Comparison of ENCODE assay signal across 8 cellular contexts in the genomic region with DNA sequence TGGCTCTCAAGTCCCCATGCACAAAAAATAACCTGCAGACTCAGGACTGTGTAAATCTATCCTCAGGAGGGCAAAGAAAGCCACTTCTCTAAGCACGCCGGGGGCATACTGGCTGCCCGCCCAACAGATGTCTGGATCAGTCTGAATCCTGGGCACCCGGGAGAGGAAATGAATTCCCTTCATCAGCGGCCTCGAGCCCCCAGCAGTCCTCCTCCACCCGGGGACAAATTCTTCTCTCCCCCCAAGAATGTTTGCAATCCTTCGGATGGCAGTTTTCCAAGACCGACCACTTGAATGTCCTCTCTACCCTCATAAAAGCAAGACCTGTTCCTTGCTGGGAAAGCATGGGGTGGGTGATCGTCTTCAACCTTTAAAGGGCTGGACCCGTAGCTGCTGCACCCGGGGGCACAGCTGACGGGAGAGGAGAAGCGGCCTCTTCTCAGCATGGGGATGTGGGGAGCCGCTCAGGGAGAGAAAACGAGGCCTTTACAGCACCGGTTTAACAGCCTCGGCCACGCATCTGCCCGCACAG. TPM values are rescaled to one million over a fixed set of nuclear protein-coding genes. Genes with fewer than 3 reads are reported as not detected.
DNase-seq lines count a peak whose midpoint lies in the region; ATAC-seq, FAIRE-seq and TF ChIP-seq lines count a peak whose summit lies in the region.

No MANE protein-coding gene starts in this region.

- intact Hi-C loops in thyroid gland (cut with DNase I): loop anchor here (5.0 kb wide), 2 partner anchors 148 to 237 kb away; a partner anchor contains a TSS

- ATAC-seq in activated CD8-positive, alpha-beta T cell treated with anti-CD3 and anti-CD28 coated beads, Interleukin-2, amount 10 ng/mL, durations not matched to agents 7 days and 5 days: no peak
- ATAC-seq in GM21825 (IDR thresholded peaks at IDR 0.05; ENCODE audit: unreplicated experiment) (no peak), HG03432 (IDR thresholded peaks at IDR 0.05; ENCODE audit: unreplicated experiment) (no peak)

- no peak for TF ChIP-seq POLR2A in thyroid gland (IDR thresholded peaks at IDR 0.05)

- H2AFZ ChIP-seq in keratinocyte (ENCODE audit: control insufficient read depth, low read length): peak overlapping the region; percentile 86

- H3K27me3 Mint-ChIP-seq in CD8-positive, alpha-beta memory T cell: peaks cover 0 to 1% of the 10 kb centered on the region in 2 donors
- H3K27me3 Mint-ChIP-seq in HFFc6 (ENCODE audit: insufficient read depth): no peaks in the 10 kb centered on the region; the same call in 1 of the 2 replicates
- H3K27me3 Mint-ChIP-seq in activated CD8-positive, alpha-beta T cell treated with anti-CD3 and anti-CD28 coated beads, Interleukin-2, amount 10 ng/mL, durations not matched to agents 7 days and 5 days (ENCODE audit: low read depth): no peaks in the 10 kb centered on the region

- CTCF ChIA-PET in CD8-positive, alpha-beta memory T cell (lab: Charles Lee): interaction anchor here (1.4 to 4.0 kb wide), 5 partner anchors 12 to 237 kb away, joined by 4 to 27 read pairs (median 7); no protein-coding TSS in a partner anchor
- CTCF ChIA-PET in activated CD8-positive, alpha-beta T cell treated with anti-CD3 and anti-CD28 coated beads, Interleukin-2, amount 10 ng/mL, durations not matched to agents 7 days and 5 days (lab: Charles Lee): interaction anchor here (0.6 to 2.0 kb wide), 5 partner anchors 20 to 238 kb away, joined by 3 to 8 read pairs (median 5); no protein-coding TSS in a partner anchor

- peak overlapping the region; percentile 66 for H3K4me3 ChIP-seq in CD8-positive, alpha-beta memory T cell (ENCODE audit: low read length)
- H3K4me3 ChIP-seq in keratinocyte (ENCODE audit: control insufficient read depth in 2 of 3, extremely low read depth in 1 of 3, insufficient read depth in 2 of 3, low read depth in 1 of 3, low read length in 3 of 3) (peak overlapping the region; percentile 46 to 70 (median 64)), thyroid gland (replicated peaks in 1 of 3) (peak overlapping the region; percentile 7 to 54 (median 12))

- no peaks in the 10 kb centered on the region for H3K9me3 Mint-ChIP-seq in CD8-positive, alpha-beta memory T cell
- no peaks in the 10 kb centered on the region for H3K9me3 Mint-ChIP-seq in HFFc6
- no peaks in the 10 kb centered on the region for H3K9me3 Mint-ChIP-seq in activated CD8-positive, alpha-beta T cell treated with anti-CD3 and anti-CD28 coated beads, Interleukin-2, amount 10 ng/mL, durations not matched to agents 7 days and 5 days (ENCODE audit: insufficient read depth)

- peaks cover 30 to 42% (median 38%) of the 10 kb centered on the region in 3 donors for H3K4me1 Mint-ChIP-seq in CD8-positive, alpha-beta memory T cell
- H3K4me1 Mint-ChIP-seq in HFFc6 (ENCODE audit: low read depth): peaks cover 33% of the 10 kb centered on the region
- peaks cover 41% of the 10 kb centered on the region for H3K4me1 Mint-ChIP-seq in activated CD8-positive, alpha-beta T cell treated with anti-CD3 and anti-CD28 coated beads, Interleukin-2, amount 10 ng/mL, durations not matched to agents 7 days and 5 days (ENCODE audit: low read depth)

- no peaks in the 10 kb centered on the region for H3K79me2 ChIP-seq in keratinocyte (ENCODE audit: control insufficient read depth, insufficient read depth, low read length)

- DNase-seq in CD8-positive, alpha-beta memory T cell: no peak
- no peak for DNase-seq in HFFc6
- DNase-seq in activated CD8-positive, alpha-beta T cell treated with anti-CD3 and anti-CD28 coated beads, Interleukin-2, amount 10 ng/mL, durations not matched to agents 7 days and 5 days: no peak
- no peak for DNase-seq in keratinocyte (ENCODE audit: low read depth, low spot score)
- DNase-seq in thyroid gland: peak; percentile 73 to 81
- DNase-seq in NCI-H2196 treated with DMSO at 0.1 percent for 48 hours (lab: John Stamatoyannopoulos, UW; ENCODE audit: unreplicated experiment): no peak

- H3K27me3 ChIP-seq in CD8-positive, alpha-beta memory T cell (ENCODE audit: insufficient read depth, low read length, poor library complexity, severe bottlenecking): no peaks in the 10 kb centered on the region
- H3K27me3 ChIP-seq in keratinocyte (ENCODE audit: control insufficient read depth, extremely low read depth, insufficient read depth, low read length): no peaks in the 10 kb centered on the region
- no peaks in the 10 kb centered on the region for H3K27me3 ChIP-seq in thyroid gland

- H4K20me1 ChIP-seq in keratinocyte (ENCODE audit: control insufficient read depth, extremely low read depth, insufficient read depth, low read length): no peaks in the 10 kb centered on the region

- peaks cover 0 to 1% (median 0%) of the 10 kb centered on the region in 3 donors for H3K36me3 Mint-ChIP-seq in CD8-positive, alpha-beta memory T cell
- H3K36me3 Mint-ChIP-seq in HFFc6 (ENCODE audit: low read depth): no peaks in the 10 kb centered on the region
- H3K36me3 Mint-ChIP-seq in activated CD8-positive, alpha-beta T cell treated with anti-CD3 and anti-CD28 coated beads, Interleukin-2, amount 10 ng/mL, durations not matched to agents 7 days and 5 days (ENCODE audit: low read depth): no peaks in the 10 kb centered on the region

- no peaks in the 10 kb centered on the region for H3K9me1 ChIP-seq in keratinocyte (ENCODE audit: control insufficient read depth, extremely low read depth, insufficient read depth, low read length)

- POLR2A ChIA-PET in CD8-positive, alpha-beta memory T cell (lab: Charles Lee): interaction anchor here (0.6 to 2.4 kb wide), 6 partner anchors 13 to 249 kb away, joined by 3 to 18 read pairs (median 4); a partner anchor contains a TSS
- POLR2A ChIA-PET in activated CD8-positive, alpha-beta T cell treated with anti-CD3 and anti-CD28 coated beads, Interleukin-2, amount 10 ng/mL, durations not matched to agents 7 days and 5 days (lab: Charles Lee): interaction anchor here (0.9 to 2.5 kb wide), 2 partner anchors 12 to 61 kb away, joined by 3 to 13 read pairs; a partner anchor contains a TSS

- H3K27ac ChIP-seq in CD8-positive, alpha-beta memory T cell (ENCODE audit: low read depth, low read length): peak overlapping the region; percentile 60
- H3K27ac ChIP-seq in keratinocyte (ENCODE audit: control insufficient read depth, insufficient read depth, low read length): no peak overlapping the region
- H3K27ac ChIP-seq in thyroid gland: peak overlapping the region; percentile 35 to 83 (median 77)

- dilution Hi-C loops in keratinocyte (cut with MboI; ENCODE audit: extremely low pct_ligation_motif_present, low sequenced_read_pairs): no loop called here

- peak overlapping the region; percentile 71 to 92 (median 89) for H3K4me3 Mint-ChIP-seq in CD8-positive, alpha-beta memory T cell
- H3K4me3 Mint-ChIP-seq in HFFc6: peak overlapping the region; percentile 85
- H3K4me3 Mint-ChIP-seq in activated CD8-positive, alpha-beta T cell treated with anti-CD3 and anti-CD28 coated beads, Interleukin-2, amount 10 ng/mL, durations not matched to agents 7 days and 5 days: peak overlapping the region; percentile 72

- H3K36me3 ChIP-seq in CD8-positive, alpha-beta memory T cell (ENCODE audit: insufficient read depth, low read length): no peaks in the 10 kb centered on the region
- H3K36me3 ChIP-seq in keratinocyte (ENCODE audit: control insufficient read depth in 2 of 2, extremely low read depth in 1 of 2, insufficient read depth in 2 of 2, low read length in 2 of 2) (no peaks in the 10 kb centered on the region), thyroid gland (no peaks in the 10 kb centered on the region)

- no peaks in the 10 kb centered on the region for H3K9me3 ChIP-seq in CD8-positive, alpha-beta memory T cell (ENCODE audit: low read length)
- H3K9me3 ChIP-seq in keratinocyte (ENCODE audit: control insufficient read depth, low read depth, low read length) (no peaks in the 10 kb centered on the region), thyroid gland (no peaks in the 10 kb centered on the region)

- no peak for TF ChIP-seq CTCF in HFFc6 (IDR thresholded peaks at IDR 0.05)
- TF ChIP-seq CTCF in keratinocyte (optimal IDR thresholded peaks at IDR 0.05 in 1 of 3, IDR thresholded peaks at IDR 0.05 in 1 of 3, conservative IDR thresholded peaks at IDR 0.05 in 1 of 3; ENCODE audit: extremely low read depth in 1 of 3, insufficient read depth in 2 of 3, low read length in 3 of 3): no peak
- no peak for TF ChIP-seq CTCF in thyroid gland (IDR thresholded peaks at IDR 0.05)

- H3K9ac ChIP-seq in keratinocyte (ENCODE audit: control insufficient read depth, extremely low read depth, insufficient read depth, low read length): peak overlapping the region; percentile 64

- peak overlapping the region; percentile 85 for H3K4me2 ChIP-seq in keratinocyte (ENCODE audit: control insufficient read depth, extremely low read depth, insufficient read depth, low read depth, low read length)

- no peak for FAIRE-seq in keratinocyte (lab: Jason Lieb, UNC)

- 4 to 5% methylated on average over 15 to 19 of the region's 20 CpGs for WGBS in thyroid gland, 2 donors

- H3K27ac Mint-ChIP-seq in CD8-positive, alpha-beta memory T cell: peak overlapping the region in 3 of 8 donors; percentile 40 to 94 (median 51)
- peak overlapping the region; percentile 46; the same call in 1 of the 2 replicates for H3K27ac Mint-ChIP-seq in HFFc6
- no peak overlapping the region for H3K27ac Mint-ChIP-seq in activated CD8-positive, alpha-beta T cell treated with anti-CD3 and anti-CD28 coated beads, Interleukin-2, amount 10 ng/mL, durations not matched to agents 7 days and 5 days

- H3K4me1 ChIP-seq in CD8-positive, alpha-beta memory T cell (ENCODE audit: insufficient read depth, low read length): peaks cover 42% of the 10 kb centered on the region
- peaks cover 16% of the 10 kb centered on the region for H3K4me1 ChIP-seq in keratinocyte (ENCODE audit: control insufficient read depth, extremely low read depth, insufficient read depth, low read length)
- peaks cover 25 to 39% of the 10 kb centered on the region in 2 donors for H3K4me1 ChIP-seq in thyroid gland

RNA-seq across cellular contexts. Expression of a gene that starts 9.4 kb away (rescaled TPM):
- total RNA-seq in CD8-positive, alpha-beta memory T cell: 100 to 1,000 TPM; 139 to 150 TPM
- 99.8 TPM for polyA plus RNA-seq in CD8-positive, alpha-beta memory T cell
- 100 to 1,000 TPM; 177 to 221 (median 184) TPM for total RNA-seq in HFFc6 (2021; fragmentation: NEBNext Ultra II Directional; extraction: Animal tissue kit (Norgen Biotek cat#: 25700))
- total RNA-seq in activated CD8-positive, alpha-beta T cell treated with anti-CD3 and anti-CD28 coated beads, Interleukin-2, amount 10 ng/mL, durations not matched to agents 7 days and 5 days: 10 to 100 TPM; 57.4 to 57.8 TPM
- polyA plus RNA-seq in keratinocyte: 19.0 to 70.2 TPM (median 22.4 TPM) in 3 replicates
- 41.8 TPM for polyA plus RNA-seq in keratinocyte (2011; ENCODE audit: low read depth)
- polyA plus RNA-seq in keratinocyte (2011; cell fraction: cytosol; rRNA removed): 33.6 and 51.5 TPM in 2 replicates
- 46.5 and 55.1 TPM in 2 replicates for polyA plus RNA-seq in keratinocyte (2011; cell fraction: nucleus; rRNA removed)
- polyA plus RNA-seq in keratinocyte (2012; ENCODE audit: low replicate concordance): 56.4 and 72.9 TPM in 2 replicates
- polyA minus RNA-seq in keratinocyte: 23.0 to 102 TPM (median 29.5 TPM) in 3 replicates
- 36.1 TPM for polyA minus RNA-seq in keratinocyte (2011; cell fraction: cytosol; rRNA and poly(A)+ RNA removed)
- polyA minus RNA-seq in keratinocyte (2011; cell fraction: nucleus; rRNA and poly(A)+ RNA removed): 21.7 and 28.8 TPM in 2 replicates
- 10 to 100 TPM; 15.5 to 23.4 (median 21.3) TPM for total RNA-seq in thyroid gland

RNA-seq across cellular contexts. Expression of a gene that starts 21.9 kb away (rescaled TPM):
- total RNA-seq in CD8-positive, alpha-beta memory T cell: 1 to 10 TPM; 2.7 to 2.8 TPM
- polyA plus RNA-seq in CD8-positive, alpha-beta memory T cell: 3.0 TPM
- 1 to 10 TPM; 3.7 to 7.9 (median 4.1) TPM for total RNA-seq in HFFc6 (2021; fragmentation: NEBNext Ultra II Directional; extraction: Animal tissue kit (Norgen Biotek cat#: 25700))
- total RNA-seq in activated CD8-positive, alpha-beta T cell treated with anti-CD3 and anti-CD28 coated beads, Interleukin-2, amount 10 ng/mL, durations not matched to agents 7 days and 5 days: 1 to 10 TPM; 1.1 to 1.3 TPM
- 1.5 to 3.3 TPM (median 3.1 TPM) in 3 replicates for polyA plus RNA-seq in keratinocyte
- 0.77 TPM for polyA plus RNA-seq in keratinocyte (2011; ENCODE audit: low read depth)
- polyA plus RNA-seq in keratinocyte (2011; cell fraction: cytosol; rRNA removed): 3.7 and 5.3 TPM in 2 replicates
- polyA plus RNA-seq in keratinocyte (2011; cell fraction: nucleus; rRNA removed): 4.3 and 5.8 TPM in 2 replicates
- polyA plus RNA-seq in keratinocyte (2012; ENCODE audit: low replicate concordance): 3.6 and 4.2 TPM in 2 replicates
- 2.1 to 6.0 TPM (median 4.2 TPM) in 3 replicates for polyA minus RNA-seq in keratinocyte
- 5.2 TPM for polyA minus RNA-seq in keratinocyte (2011; cell fraction: cytosol; rRNA and poly(A)+ RNA removed)
- 3.5 and 4.3 TPM in 2 replicates for polyA minus RNA-seq in keratinocyte (2011; cell fraction: nucleus; rRNA and poly(A)+ RNA removed)
- 10 to 100 TPM; 18.6 to 34.1 (median 21.2) TPM for total RNA-seq in thyroid gland

Comparison
In these comparisons a context has a peak if more than half of its experiments do, and no peak if none do; other contexts are left out.
1. DNase-seq: peak in thyroid gland (2 of 2); none in CD8-positive, alpha-beta memory T cell (0 of 5), HFFc6 (single experiment), activated CD8-positive, alpha-beta T cell treated with anti-CD3 and anti-CD28 coated beads, Interleukin-2, amount 10 ng/mL, durations not matched to agents 7 days and 5 days (single experiment), keratinocyte (single experiment) and NCI-H2196 treated with DMSO at 0.1 percent for 48 hours (single experiment).
2. H3K4me3 ChIP-seq: peak in every context shown above with its lines; median percentile 66 in CD8-positive, alpha-beta memory T cell; 64 in keratinocyte; 12 in thyroid gland.
3. Peak in every context shown above with its lines, with median percentiles within 50 percentile points of each other: H3K4me3 Mint-ChIP-seq.